ENCODE assay signal across 17 cellular contexts in the genomic region with DNA sequence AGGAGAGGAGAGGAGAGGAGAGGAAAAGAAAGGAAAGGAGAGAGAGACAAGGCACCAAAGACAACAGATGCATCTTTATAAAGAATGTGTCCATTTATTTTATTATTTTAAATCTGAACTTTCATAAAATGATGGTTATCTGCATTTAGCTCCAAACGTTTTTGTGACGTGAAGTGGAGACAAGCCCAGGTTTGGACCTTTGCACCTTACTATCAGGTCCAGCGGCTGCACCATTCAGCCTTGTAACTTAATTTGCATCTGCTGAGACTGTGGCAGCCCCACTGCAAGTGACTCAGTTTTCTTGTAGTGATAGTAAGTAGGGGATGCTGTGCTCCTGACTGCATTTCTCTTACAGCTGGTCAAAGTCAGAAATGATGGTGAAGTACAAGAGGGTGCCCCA.
DNase-seq lines count a peak whose midpoint lies in the region; ATAC-seq and TF ChIP-seq lines count a peak whose summit lies in the region.
"Had no signal": no experiment of that assay in that cellular context is flagged by ENCODE, and none has a peak within 500 bp of the region (broad histone marks: within the 10 kb centered on the region; RNA-seq: fewer than 3 reads in every experiment).

No MANE protein-coding gene starts in this region.

- H3K4me3 ChIP-seq in hepatocyte, result no peak overlapping the region
- no peak overlapping the region for H3K4me3 ChIP-seq in osteoblast (ENCODE audit: insufficient read depth, low read length)
- H3K4me3 ChIP-seq in vagina, result no peak overlapping the region
- H3K4me3 ChIP-seq in MG63, result no peak overlapping the region
- H3K4me3 ChIP-seq: BLaER1 had no signal

- H4K20me1 ChIP-seq in hepatocyte (ENCODE audit: insufficient read depth, poor library complexity, severe bottlenecking), result no peaks in the 10 kb centered on the region
- H4K20me1 ChIP-seq in osteoblast (ENCODE audit: insufficient read depth, low read length), result no peaks in the 10 kb centered on the region
- H4K20me1 ChIP-seq: BLaER1 had no signal

- no peak for TF ChIP-seq CTCF in hepatocyte (IDR thresholded peaks at IDR 0.05; ENCODE audit: poor library complexity)
- no peak for TF ChIP-seq CTCF in osteoblast (IDR thresholded peaks at IDR 0.05; ENCODE audit: extremely low read depth, low read depth, low read length)
- TF ChIP-seq CTCF in vagina (IDR thresholded peaks at IDR 0.05), result no peak

- H3K9me3 ChIP-seq in hepatocyte (ENCODE audit: low read depth) (no peaks in the 10 kb centered on the region), osteoblast (ENCODE audit: low read depth, low read length) (no peaks in the 10 kb centered on the region), vagina (no peaks in the 10 kb centered on the region), MG63 (no peaks in the 10 kb centered on the region)
- H3K9me3 ChIP-seq: BE2C, BLaER1 had no signal

- 66% methylated on average over 3 of the region's 3 CpGs for WGBS in hepatocyte (ENCODE audit: low lambda C conversion rate, missing lambda C conversion rate)

- H3K79me2 ChIP-seq in hepatocyte, result no peaks in the 10 kb centered on the region
- H3K79me2 ChIP-seq in osteoblast (ENCODE audit: insufficient read depth, low read length), result no peaks in the 10 kb centered on the region

- H3K36me3 ChIP-seq in hepatocyte (replicated peaks; ENCODE audit: insufficient read depth, low read depth) (no peaks in the 10 kb centered on the region), osteoblast (ENCODE audit: insufficient read depth, low read length) (no peaks in the 10 kb centered on the region), vagina (no peaks in the 10 kb centered on the region), MG63 (no peaks in the 10 kb centered on the region)
- H3K36me3 ChIP-seq: BE2C, BLaER1 had no signal

- H3K4me1 ChIP-seq in hepatocyte (ENCODE audit: insufficient read depth) (peaks cover 8% of the 10 kb centered on the region), osteoblast (ENCODE audit: insufficient read depth, low read length) (no peaks in the 10 kb centered on the region), vagina (peaks cover 15% of the 10 kb centered on the region)
- H3K4me1 ChIP-seq: BE2C had no signal

- intact Hi-C loops in vagina (cut with DNase I), result no loop called here

- TF ChIP-seq POLR2A in vagina (IDR thresholded peaks at IDR 0.05), result no peak

- H3K4me2 ChIP-seq in hepatocyte, result no peak overlapping the region
- H3K4me2 ChIP-seq in osteoblast (ENCODE audit: insufficient read depth, low read length), result no peak overlapping the region
- H3K4me2 ChIP-seq: BLaER1 had no signal

- DNase-seq in hepatocyte (ENCODE audit: low spot score) (peak; percentile 55), osteoblast (ENCODE audit: insufficient read length, low spot score, missing footprints) (peak; percentile 53), vagina (ENCODE audit: extremely low spot score in 2 of 2) (peak; percentile 29 to 40), DMS 273 (lab: John Stamatoyannopoulos, UW; ENCODE audit: unreplicated experiment) (no peak), MG63 (no peak)
- DNase-seq: 8988T; ACHN; BE2C; C1 segment of cervical spinal cord; CD4-positive, alpha-beta memory T cell; CD4-positive, CD25-positive, alpha-beta regulatory T cell; CD8-positive, alpha-beta memory T cell; COR-L47; DMS79 treated with DMSO at 0.1 percent for 48 hours; GF-D8 had no signal

- H2AFZ ChIP-seq in hepatocyte (no peak overlapping the region), osteoblast (ENCODE audit: low read length) (no peak overlapping the region)

- H3K9me2 ChIP-seq in hepatocyte (replicated peaks; ENCODE audit: insufficient read depth), result no peaks in the 10 kb centered on the region

- H3K27ac ChIP-seq in hepatocyte (peak overlapping the region; percentile 64), osteoblast (ENCODE audit: low read depth, low read length) (no peak overlapping the region), vagina (no peak overlapping the region)
- H3K27ac ChIP-seq: BLaER1 had no signal

- H3K27me3 ChIP-seq in hepatocyte (no peaks in the 10 kb centered on the region), osteoblast (ENCODE audit: insufficient read depth, low read length) (no peaks in the 10 kb centered on the region), vagina (no peaks in the 10 kb centered on the region), MG63 (no peaks in the 10 kb centered on the region)
- H3K27me3 ChIP-seq: BLaER1 had no signal

- ATAC-seq in GM18520 (IDR thresholded peaks at IDR 0.05; ENCODE audit: unreplicated experiment), result no peak

Comparison
In these comparisons a context has a peak if more than half of its experiments do, and no peak if none do; other contexts are left out.
1. DNase-seq: peak in hepatocyte (single experiment), osteoblast (single experiment) and vagina (2 of 2); none in DMS 273 (single experiment) and MG63 (single experiment).